ENCODE assay signal across 14 cellular contexts in genomic region chr12:49293056-49293956, GRCh38. TPM values are rescaled to one million over a fixed set of nuclear protein-coding genes. Genes with fewer than 3 reads are reported as not detected.
DNase-seq lines count a peak whose midpoint lies in the region; ATAC-seq and TF ChIP-seq lines count a peak whose summit lies in the region.
"Had no signal": no experiment of that assay in that cellular context is flagged by ENCODE, and none has a peak within 500 bp of the region (broad histone marks: within the 10 kb centered on the region; RNA-seq: fewer than 3 reads in every experiment).

No MANE protein-coding gene starts in this region.

- H3K27me3 Mint-ChIP-seq in endodermal cell (ENCODE audit: insufficient read depth) = peaks cover 82% of the 10 kb centered on the region
- H3K27me3 Mint-ChIP-seq in activated T-cell treated with anti-CD3 and anti-CD28 coated beads, Interleukin-2, amount 50 U/mL, for 4 hours (ENCODE audit: low read depth) = peaks cover 61% of the 10 kb centered on the region

- H3K9me3 ChIP-seq in endodermal cell (ENCODE audit: control insufficient read depth, low read length) (no peaks in the 10 kb centered on the region), mucosa of stomach (ENCODE audit: control insufficient read depth, low read length) (no peaks in the 10 kb centered on the region)

- no peak overlapping the region for H3K27ac ChIP-seq in endodermal cell (ENCODE audit: low read depth, low read length)
- H3K27ac ChIP-seq: epithelial cell of prostate had no signal

- H3K27ac Mint-ChIP-seq in endodermal cell = no peak overlapping the region
- H3K27ac Mint-ChIP-seq: IgD-negative memory B cell; stimulated activated memory B cell treated with anti-CD40 and anti-IgM and Interleukin-4, amounts not matched to agents 10 μg/mL and 1 μg/mL and 100 μg/mL, for 72 hours had no signal

- H3K4me3 Mint-ChIP-seq in endodermal cell = no peak overlapping the region
- H3K4me3 Mint-ChIP-seq in activated T-cell treated with anti-CD3 and anti-CD28 coated beads, Interleukin-2, amount 50 U/mL, for 4 hours = no peak overlapping the region
- H3K4me3 Mint-ChIP-seq: stimulated activated memory B cell treated with anti-CD40 and anti-IgM and Interleukin-4, amounts not matched to agents 10 μg/mL and 1 μg/mL and 100 μg/mL, for 72 hours had no signal

- ATAC-seq in GM19023 (IDR thresholded peaks at IDR 0.05; ENCODE audit: unreplicated experiment) = no peak
- ATAC-seq in activated T-cell treated with anti-CD3 and anti-CD28 coated beads, Interleukin-2, amount 50 U/mL, for 4 hours = no peak
- ATAC-seq: stimulated activated memory B cell treated with anti-CD40 and anti-IgM and Interleukin-4, amounts not matched to agents 10 μg/mL and 1 μg/mL and 100 μg/mL, for 72 hours had no signal

- no peaks in the 10 kb centered on the region for H3K36me3 Mint-ChIP-seq in endodermal cell (ENCODE audit: low read depth)
- H3K36me3 Mint-ChIP-seq in activated T-cell treated with anti-CD3 and anti-CD28 coated beads, Interleukin-2, amount 50 U/mL, for 4 hours (ENCODE audit: insufficient read depth) = no peaks in the 10 kb centered on the region
- H3K36me3 Mint-ChIP-seq: IgD-negative memory B cell; stimulated activated memory B cell treated with anti-CD40 and anti-IgM and Interleukin-4, amounts not matched to agents 10 μg/mL and 1 μg/mL and 100 μg/mL, for 72 hours had no signal

- H3K9ac ChIP-seq in endodermal cell (ENCODE audit: extremely low read depth, low read length, poor library complexity, severe bottlenecking) (no peak overlapping the region), mucosa of stomach (ENCODE audit: low read length) (peak overlapping the region; percentile 15)

- DNase-seq in DMS153 treated with DMSO at 0.1 percent for 48 hours (lab: John Stamatoyannopoulos, UW; ENCODE audit: unreplicated experiment) = peak; percentile 74
- peak; percentile 92 for DNase-seq in NCI-H2171 treated with DMSO at 0.1 percent for 48 hours (lab: John Stamatoyannopoulos, UW)
- peak; percentile 81 for DNase-seq in endodermal cell
- no peak for DNase-seq in GF-D8 (lab: John Stamatoyannopoulos, UW)
- no peak for DNase-seq in activated T-cell treated with anti-CD3 and anti-CD28 coated beads, Interleukin-2, amount 50 U/mL, for 4 hours
- no peak for DNase-seq in COLO829 (ENCODE audit: low spot score)
- DNase-seq: activated CD4-positive, alpha-beta T cell treated with anti-CD3 and anti-CD28 coated beads, Interleukin-2, amount 50 U/mL, for 1 hour; mammary epithelial cell had no signal

- peaks cover 62% of the 10 kb centered on the region for H3K27me3 ChIP-seq in endodermal cell (ENCODE audit: control insufficient read depth, insufficient read depth, low read length, poor library complexity, severe bottlenecking)
- peaks cover 59% of the 10 kb centered on the region for H3K27me3 ChIP-seq in mucosa of stomach (ENCODE audit: control insufficient read depth, insufficient read depth, low read length)

- H3K36me3 ChIP-seq in endodermal cell (ENCODE audit: control insufficient read depth, insufficient read depth, low read length) = no peaks in the 10 kb centered on the region
- no peaks in the 10 kb centered on the region for H3K36me3 ChIP-seq in mucosa of stomach (ENCODE audit: control insufficient read depth, insufficient read depth, low read length)

- 39 to 47% methylated on average over 8 to 18 of the region's 18 CpGs for WGBS in endodermal cell (ENCODE audit: insufficient coverage in 1 of 2, insufficient read length in 1 of 2), 2 experiments

- no peaks in the 10 kb centered on the region for H3K9me3 Mint-ChIP-seq in endodermal cell
- no peaks in the 10 kb centered on the region for H3K9me3 Mint-ChIP-seq in activated T-cell treated with anti-CD3 and anti-CD28 coated beads, Interleukin-2, amount 50 U/mL, for 4 hours
- H3K9me3 Mint-ChIP-seq: IgD-negative memory B cell; stimulated activated memory B cell treated with anti-CD40 and anti-IgM and Interleukin-4, amounts not matched to agents 10 μg/mL and 1 μg/mL and 100 μg/mL, for 72 hours had no signal

- TF ChIP-seq CTCF in endodermal cell (conservative IDR thresholded peaks at IDR 0.05) = no peak

- peaks cover 3% of the 10 kb centered on the region for H3K4me1 Mint-ChIP-seq in endodermal cell
- peaks cover 17% of the 10 kb centered on the region for H3K4me1 Mint-ChIP-seq in activated T-cell treated with anti-CD3 and anti-CD28 coated beads, Interleukin-2, amount 50 U/mL, for 4 hours (ENCODE audit: low read depth)

- H3K4me3 ChIP-seq in endodermal cell (ENCODE audit: low read length) (no peak overlapping the region), mucosa of stomach (ENCODE audit: low read length) (no peak overlapping the region)

- H3K4me1 ChIP-seq in endodermal cell (ENCODE audit: control insufficient read depth, insufficient read depth, low read length) = no peaks in the 10 kb centered on the region
- peaks cover 48% of the 10 kb centered on the region for H3K4me1 ChIP-seq in mucosa of stomach (ENCODE audit: control insufficient read depth, insufficient read depth, low read length)

RNA-seq across cellular contexts. Expression of gene PRPH, which starts 1.6 kb away (rescaled TPM):
- total RNA-seq in endodermal cell = under 1 TPM; 0.42 to 0.51 TPM
- polyA plus RNA-seq in endodermal cell (2013, experiment 1 of 2) = 18.3 TPM
- polyA plus RNA-seq in endodermal cell (2013, experiment 2 of 2) = 16.8 TPM
- total RNA-seq in activated T-cell treated with anti-CD3 and anti-CD28 coated beads, Interleukin-2, amount 50 U/mL, for 4 hours = not detected
- polyA plus RNA-seq: IgD-negative memory B cell, mammary epithelial cell had no signal

RNA-seq across cellular contexts. Expression of gene TUBA1C, which starts 28.4 kb away (rescaled TPM):
- 100 to 1,000 TPM; 600 to 684 TPM for total RNA-seq in endodermal cell
- 567 TPM for polyA plus RNA-seq in endodermal cell (2013, experiment 1 of 2)
- 581 TPM for polyA plus RNA-seq in endodermal cell (2013, experiment 2 of 2)
- total RNA-seq in activated T-cell treated with anti-CD3 and anti-CD28 coated beads, Interleukin-2, amount 50 U/mL, for 4 hours = 100 to 1,000 TPM; 529 to 597 (median 572) TPM

RNA-seq across cellular contexts. Expression of gene TROAP, which starts 29.7 kb away (rescaled TPM):
- 10 to 100 TPM; 60.5 to 87.4 TPM for total RNA-seq in endodermal cell
- 89.3 TPM for polyA plus RNA-seq in endodermal cell (2013, experiment 1 of 2)
- 86.0 TPM for polyA plus RNA-seq in endodermal cell (2013, experiment 2 of 2)
- 10 to 100 TPM; 11.6 to 16.8 (median 13.7) TPM for total RNA-seq in activated T-cell treated with anti-CD3 and anti-CD28 coated beads, Interleukin-2, amount 50 U/mL, for 4 hours
- polyA plus RNA-seq: IgD-negative memory B cell had no signal

RNA-seq across cellular contexts. Expression of gene C1QL4, which starts 43.7 kb away (rescaled TPM):
- total RNA-seq in endodermal cell = under 1 TPM; 0.20 to 0.38 TPM
- polyA plus RNA-seq in endodermal cell (2013, experiment 1 of 2) = 31.0 TPM
- 38.9 TPM for polyA plus RNA-seq in endodermal cell (2013, experiment 2 of 2)
- not detected for total RNA-seq in activated T-cell treated with anti-CD3 and anti-CD28 coated beads, Interleukin-2, amount 50 U/mL, for 4 hours
- polyA plus RNA-seq: adipose tissue, IgD-negative memory B cell had no signal

RNA-seq across cellular contexts. Expression of gene DNAJC22, which starts 53.4 kb away (rescaled TPM):
- 1 to 10 TPM; 1.9 to 4.6 TPM for total RNA-seq in endodermal cell
- polyA plus RNA-seq in endodermal cell (2013, experiment 1 of 2) = 1.9 TPM
- 2.2 TPM for polyA plus RNA-seq in endodermal cell (2013, experiment 2 of 2)
- total RNA-seq in activated T-cell treated with anti-CD3 and anti-CD28 coated beads, Interleukin-2, amount 50 U/mL, for 4 hours = under 1 TPM in 1 of 3 donors, not detected in 2; 0.11 TPM
- polyA plus RNA-seq: IgD-negative memory B cell had no signal

Comparison
In these comparisons a context has a peak if more than half of its experiments do, and no peak if none do; other contexts are left out.
1. DNase-seq: peak in DMS153 treated with DMSO at 0.1 percent for 48 hours (single experiment), NCI-H2171 treated with DMSO at 0.1 percent for 48 hours (single experiment) and endodermal cell (single experiment); none in GF-D8 (single experiment), activated T-cell treated with anti-CD3 and anti-CD28 coated beads, Interleukin-2, amount 50 U/mL, for 4 hours (single experiment) and COLO829 (single experiment).